In the genomic region with DNA sequence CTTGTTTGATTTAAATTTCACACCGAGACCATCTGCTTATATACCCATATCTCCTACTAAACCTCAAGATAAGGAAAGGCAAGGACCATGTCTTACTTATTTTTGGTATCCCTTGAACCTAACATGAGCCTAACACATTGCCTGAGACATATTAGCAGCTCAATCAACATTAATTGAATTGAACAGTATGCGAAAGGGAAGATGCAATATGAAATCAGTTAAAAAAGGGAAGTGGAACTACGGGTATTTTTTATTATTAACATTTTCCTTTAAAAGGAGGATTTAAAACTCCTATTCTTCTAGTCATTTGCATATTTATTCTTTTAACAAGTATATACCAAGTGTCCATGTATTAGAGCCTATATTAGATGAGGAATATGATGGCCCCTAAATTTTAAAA, we compare ENCODE assay signal across 3 cellular contexts.
TF ChIP-seq lines count a peak whose summit lies in the region.

No MANE protein-coding gene starts in this region.

TF ChIP-seq in SK-N-SH, 30 proteins besides CTCF, POLR2A, EP300 and RAD21 (continued from another document):
- no peak for TF ChIP-seq RCOR1 (IDR thresholded peaks at IDR 0.05; ENCODE audit: low read length)
- TF ChIP-seq ZBTB33 (IDR thresholded peaks at IDR 0.05; ENCODE audit: borderline replicate concordance, low read depth): no peak
- no peak for TF ChIP-seq TEAD4 (IDR thresholded peaks at IDR 0.05; ENCODE audit: borderline replicate concordance, insufficient read depth)
- no peak for TF ChIP-seq ELF1 (IDR thresholded peaks at IDR 0.05)
- no peak for TF ChIP-seq TAF1 (IDR thresholded peaks at IDR 0.05; ENCODE audit: borderline replicate concordance, low read depth, low read length)
- no peak for TF ChIP-seq GABPA (IDR thresholded peaks at IDR 0.05; ENCODE audit: low read depth)
- no peak for TF ChIP-seq CHD2 (IDR thresholded peaks at IDR 0.05; ENCODE audit: low read length, partially characterized antibody)
- TF ChIP-seq, protein P1, sequence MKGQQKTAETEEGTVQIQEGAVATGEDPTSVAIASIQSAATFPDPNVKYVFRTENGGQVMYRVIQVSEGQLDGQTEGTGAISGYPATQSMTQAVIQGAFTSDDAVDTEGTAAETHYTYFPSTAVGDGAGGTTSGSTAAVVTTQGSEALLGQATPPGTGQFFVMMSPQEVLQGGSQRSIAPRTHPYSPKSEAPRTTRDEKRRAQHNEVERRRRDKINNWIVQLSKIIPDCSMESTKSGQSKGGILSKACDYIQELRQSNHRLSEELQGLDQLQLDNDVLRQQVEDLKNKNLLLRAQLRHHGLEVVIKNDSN (IDR thresholded peaks at IDR 0.05; ENCODE audit: borderline replicate concordance, low read depth): no peak
- no peak for TF ChIP-seq MXI1 (IDR thresholded peaks at IDR 0.05; ENCODE audit: low read depth, low read length)
- TF ChIP-seq EZH2phosphoT487 (IDR thresholded peaks at IDR 0.05; ENCODE audit: borderline replicate concordance, low read depth): no peak
TF ChIP-seq in SK-N-SH: peak in this region for 0.

TF ChIP-seq in SK-N-SH treated with all-trans-retinoic acid at 6 μM for 48 hours, 23 proteins besides CTCF, POLR2A, EP300 and RAD21:
- no peak for TF ChIP-seq POU6F1 (CRISPR knock-in tag; IDR thresholded peaks at IDR 0.05; ENCODE audit: borderline replicate concordance, low read depth)
- no peak for TF ChIP-seq OSR1 (CRISPR knock-in tag; IDR thresholded peaks at IDR 0.05)
- TF ChIP-seq SNAI2 (CRISPR knock-in tag; IDR thresholded peaks at IDR 0.05): no peak
- TF ChIP-seq PATZ1 (CRISPR knock-in tag; IDR thresholded peaks at IDR 0.05; ENCODE audit: borderline replicate concordance): no peak

TF ChIP-seq in IMR-90, 13 proteins besides CTCF, POLR2A, EP300 and RAD21 (continued from another document):
- no peak for TF ChIP-seq BHLHE40 (IDR thresholded peaks at IDR 0.05; ENCODE audit: low read depth, low read length)
- no peak for TF ChIP-seq CHD1 (IDR thresholded peaks at IDR 0.05; ENCODE audit: low read depth, low read length)
- no peak for TF ChIP-seq MXI1 (IDR thresholded peaks at IDR 0.05; ENCODE audit: borderline replicate concordance, low read depth, low read length)
- no peak for TF ChIP-seq CEBPB (IDR thresholded peaks at IDR 0.05; ENCODE audit: low read depth, low read length)
- no peak for TF ChIP-seq SMC3 (IDR thresholded peaks at IDR 0.05; ENCODE audit: low read depth, low read length)
- TF ChIP-seq RFX5 (IDR thresholded peaks at IDR 0.05; ENCODE audit: low read depth, low read length): no peak
- no peak for TF ChIP-seq MAFK (IDR thresholded peaks at IDR 0.05; ENCODE audit: low read depth, low read length)
- no peak for TF ChIP-seq MAZ (IDR thresholded peaks at IDR 0.05; ENCODE audit: borderline replicate concordance, low read depth, low read length)
- TF ChIP-seq NFE2L2 (IDR thresholded peaks at IDR 0.05; ENCODE audit: low read depth, low read length): no peak
- TF ChIP-seq ELK1 (IDR thresholded peaks at IDR 0.05; ENCODE audit: borderline replicate concordance, low read depth, low read length): no peak
- TF ChIP-seq FOS (IDR thresholded peaks at IDR 0.05; ENCODE audit: low read depth, low read length): no peak
